ENCODE assay signal across 8 cellular contexts in the genomic region with DNA sequence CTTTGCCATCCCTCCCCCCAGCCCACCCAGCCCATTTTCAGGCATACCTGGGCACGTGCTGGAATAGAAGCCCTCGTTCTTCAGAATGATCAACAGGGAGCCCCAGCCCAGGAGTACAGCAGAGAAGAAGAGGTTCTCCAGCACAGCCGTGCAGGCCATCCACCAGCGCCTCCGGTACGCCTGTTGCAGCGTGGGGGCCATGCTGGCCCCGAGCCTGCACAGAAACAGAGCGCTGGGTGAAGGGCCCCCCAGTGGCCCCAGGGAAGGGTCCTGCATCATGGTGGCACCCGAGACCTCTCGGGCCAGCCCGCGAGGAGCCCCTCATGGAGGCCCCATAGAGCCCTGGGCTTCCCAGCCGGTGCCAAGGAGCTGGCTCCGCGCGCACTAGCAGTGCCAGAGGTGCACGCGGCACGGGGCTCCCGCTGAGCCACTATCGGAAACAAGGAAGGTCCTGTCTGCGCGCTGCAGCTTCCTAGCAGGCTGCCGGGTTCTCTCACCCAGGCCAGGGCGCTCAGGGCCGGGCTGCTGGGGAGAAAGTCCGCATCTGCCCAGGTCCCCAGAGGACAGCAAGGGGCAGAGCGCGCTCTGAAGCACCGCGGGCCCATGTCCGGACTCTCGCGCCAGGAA. TPM values are rescaled to one million over a fixed set of nuclear protein-coding genes. Genes with fewer than 3 reads are reported as not detected.
A peak's percentile ranks its signal among the peaks of the same experiment; 100 is the strongest.
DNase-seq lines count a peak whose midpoint lies in the region; ATAC-seq and TF ChIP-seq lines count a peak whose summit lies in the region.

No MANE protein-coding gene starts in this region.

- DNase-seq in UCSD-AML1 (lab: John Stamatoyannopoulos, UW; ENCODE audit: unreplicated experiment) = peak; percentile 56
- DNase-seq in effector memory CD4-positive, alpha-beta T cell = no peak
- peak; percentile 63 to 72 (median 72) for DNase-seq in mucosa of descending colon
- peak; percentile 59 for DNase-seq in testis
- no peak for DNase-seq in SHP77 (lab: John Stamatoyannopoulos, UW)

- ATAC-seq in GM19438 (IDR thresholded peaks at IDR 0.05; ENCODE audit: low read depth, unreplicated experiment) (peak; percentile 44), mucosa of descending colon (peak; percentile 84)

- peak overlapping the region; percentile 75 to 90 (median 85); a peak in 21 of 22 replicates for H3K9ac ChIP-seq in BLaER1 treated with 17β-estradiol and CSF1 and Interleukin-3, amounts not matched to agents 10 nM and 100 nM
- H3K9ac ChIP-seq in HUES48 (ENCODE audit: low read depth, low read length) = peak overlapping the region; percentile 71

- H3K4me3 ChIP-seq in BLaER1 treated with 17β-estradiol and CSF1 and Interleukin-3, amounts not matched to agents 10 nM and 100 nM = peak overlapping the region; percentile 79 to 97 (median 88)
- H3K4me3 ChIP-seq in HUES48 (ENCODE audit: low read depth, low read length) (peak overlapping the region; percentile 74), mucosa of descending colon (peak overlapping the region; percentile 50), testis (peak overlapping the region; percentile 63 to 89)
- H3K4me3 ChIP-seq in effector memory CD4-positive, alpha-beta T cell (ENCODE audit: insufficient read depth, low read depth, low read length, poor library complexity, severe bottlenecking) = peak overlapping the region; percentile 97

- peak overlapping the region in 10 of 11 experiments; percentile 20 to 88 (median 78); a peak in 19 of 22 replicates for H3K27ac ChIP-seq in BLaER1 treated with 17β-estradiol and CSF1 and Interleukin-3, amounts not matched to agents 10 nM and 100 nM
- no peak overlapping the region for H3K27ac ChIP-seq in HUES48 (ENCODE audit: low read depth, low read length)
- no peak overlapping the region for H3K27ac ChIP-seq in effector memory CD4-positive, alpha-beta T cell (ENCODE audit: insufficient read depth, low read length, poor library complexity, severe bottlenecking)
- peak overlapping the region in 1 of 2 donors; percentile 65 for H3K27ac ChIP-seq in testis

- H3K36me3 ChIP-seq in BLaER1 treated with 17β-estradiol and CSF1 and Interleukin-3, amounts not matched to agents 10 nM and 100 nM = peaks cover 0 to 29% (median 12%) of the 10 kb centered on the region in 11 experiments; a peak in 11 of 22 replicates
- H3K36me3 ChIP-seq in HUES48 (ENCODE audit: control insufficient read depth, insufficient read depth, low read length) = no peaks in the 10 kb centered on the region
- H3K36me3 ChIP-seq in effector memory CD4-positive, alpha-beta T cell (ENCODE audit: control insufficient read depth, insufficient read depth, low read length) = no peaks in the 10 kb centered on the region
- no peaks in the 10 kb centered on the region for H3K36me3 ChIP-seq in mucosa of descending colon (ENCODE audit: low read depth)
- no peaks in the 10 kb centered on the region for H3K36me3 ChIP-seq in testis (ENCODE audit: low read depth, missing control alignments)

- no peak for TF ChIP-seq POLR2A in testis (IDR thresholded peaks at IDR 0.05)

- peaks cover 18 to 47% (median 36%) of the 10 kb centered on the region in 10 experiments for H3K4me1 ChIP-seq in BLaER1 treated with 17β-estradiol and CSF1 and Interleukin-3, amounts not matched to agents 10 nM and 100 nM
- H3K4me1 ChIP-seq in HUES48 (ENCODE audit: control insufficient read depth, insufficient read depth, low read length) (peaks cover 3% of the 10 kb centered on the region; the same call in 1 of the 2 replicates), mucosa of descending colon (ENCODE audit: low read depth) (peaks cover 11% of the 10 kb centered on the region), testis (peaks cover 6% of the 10 kb centered on the region)
- peaks cover 7% of the 10 kb centered on the region for H3K4me1 ChIP-seq in effector memory CD4-positive, alpha-beta T cell (ENCODE audit: control insufficient read depth, insufficient read depth, low read length, poor library complexity, severe bottlenecking)

- peaks cover 0 to 27% (median 10%) of the 10 kb centered on the region in 11 experiments; a peak in 13 of 22 replicates for H4K20me1 ChIP-seq in BLaER1 treated with 17β-estradiol and CSF1 and Interleukin-3, amounts not matched to agents 10 nM and 100 nM

- 5% methylated on average over 7 to 35 of the region's 35 CpGs for WGBS in testis, 2 donors

- H3K27me3 ChIP-seq in BLaER1 treated with 17β-estradiol and CSF1 and Interleukin-3, amounts not matched to agents 10 nM and 100 nM = no peaks in the 10 kb centered on the region
- H3K27me3 ChIP-seq in HUES48 (ENCODE audit: control insufficient read depth, insufficient read depth, low read length) (peaks cover 31% of the 10 kb centered on the region), testis (no peaks in the 10 kb centered on the region)
- no peaks in the 10 kb centered on the region for H3K27me3 ChIP-seq in effector memory CD4-positive, alpha-beta T cell (replicated peaks; ENCODE audit: control insufficient read depth, insufficient read depth, low read length, poor library complexity, severe bottlenecking)

- TF ChIP-seq CTCF in mucosa of descending colon (IDR thresholded peaks at IDR 0.05) (no peak), testis (IDR thresholded peaks at IDR 0.05) (no peak)

- no peaks in the 10 kb centered on the region for H3K9me3 ChIP-seq in BLaER1 treated with 17β-estradiol and CSF1 and Interleukin-3, amounts not matched to agents 10 nM and 100 nM (replicated peaks in 1 of 11)
- no peaks in the 10 kb centered on the region for H3K9me3 ChIP-seq in HUES48 (ENCODE audit: control insufficient read depth, insufficient read depth, low read length)
- no peaks in the 10 kb centered on the region for H3K9me3 ChIP-seq in effector memory CD4-positive, alpha-beta T cell (ENCODE audit: control insufficient read depth, low read length)
- no peaks in the 10 kb centered on the region for H3K9me3 ChIP-seq in mucosa of descending colon
- no peaks in the 10 kb centered on the region for H3K9me3 ChIP-seq in testis

- intact Hi-C loops in mucosa of descending colon (cut with DNase I, micrococcal nuclease) = no loop called here
- intact Hi-C loops in testis (cut with DNase I; ENCODE audit: low total_unique reads) = no loop called here

- H3K4me2 ChIP-seq in BLaER1 treated with 17β-estradiol and CSF1 and Interleukin-3, amounts not matched to agents 10 nM and 100 nM = peak overlapping the region; percentile 93 to 100 (median 97)

RNA-seq across cellular contexts. Expression of a gene that starts 1.5 kb away (rescaled TPM):
- total RNA-seq in mucosa of descending colon (10 to 100 TPM in 1 of 3 donors, 1 to 10 TPM in 2; 8.3 to 22.6 (median 9.9) TPM), testis (10 to 100 TPM; 12.2 to 12.3 TPM)
- polyA plus RNA-seq in testis (ENCODE audit: insufficient read depth, low read depth, low replicate concordance) = 6.5 TPM

RNA-seq across cellular contexts. Expression of a gene that starts 16.5 kb away (rescaled TPM):
- 10 to 100 TPM; 25.5 to 50.1 (median 49.9) TPM for total RNA-seq in mucosa of descending colon
- total RNA-seq in testis = 10 to 100 TPM; 27.7 to 49.1 TPM
- 56.9 TPM for polyA plus RNA-seq in testis (ENCODE audit: insufficient read depth, low read depth, low replicate concordance)

RNA-seq across cellular contexts. Expression of a gene that starts 23.4 kb away (rescaled TPM):
- total RNA-seq in mucosa of descending colon (not detected), testis (under 1 TPM; 0.37 to 0.47 TPM)
- polyA plus RNA-seq in testis (ENCODE audit: insufficient read depth, low read depth, low replicate concordance) = 2.0 TPM

RNA-seq across cellular contexts. Expression of a gene that starts 53.4 kb away (rescaled TPM):
- 10 to 100 TPM; 26.1 to 57.3 (median 53.9) TPM for total RNA-seq in mucosa of descending colon
- total RNA-seq in testis = 10 to 100 TPM; 13.3 to 19.8 TPM
- polyA plus RNA-seq in testis (ENCODE audit: insufficient read depth, low read depth, low replicate concordance) = 43.6 TPM

RNA-seq across cellular contexts. Expression of a gene that starts 53.7 kb away (rescaled TPM):
- total RNA-seq in mucosa of descending colon = under 1 TPM; 0.38 to 0.73 (median 0.48) TPM
- total RNA-seq in testis = 1 to 10 TPM; 2.3 to 2.5 TPM
- polyA plus RNA-seq in testis (ENCODE audit: insufficient read depth, low read depth, low replicate concordance) = 3.2 TPM

Comparison
In these comparisons a context has a peak if more than half of its experiments do, and no peak if none do; other contexts are left out.
1. H3K27ac ChIP-seq: peak in BLaER1 treated with 17β-estradiol and CSF1 and Interleukin-3, amounts not matched to agents 10 nM and 100 nM (10 of 11); none in HUES48 (single experiment) and effector memory CD4-positive, alpha-beta T cell (single experiment).
2. DNase-seq: peak in UCSD-AML1 (single experiment), mucosa of descending colon (3 of 3) and testis (single experiment); none in effector memory CD4-positive, alpha-beta T cell (0 of 3) and SHP77 (0 of 2).
3. Peak in every context shown above with its lines, with median percentiles within 50 percentile points of each other: H3K4me3 ChIP-seq.